9 cellular contexts compared by ENCODE assay signal in the genomic region with DNA sequence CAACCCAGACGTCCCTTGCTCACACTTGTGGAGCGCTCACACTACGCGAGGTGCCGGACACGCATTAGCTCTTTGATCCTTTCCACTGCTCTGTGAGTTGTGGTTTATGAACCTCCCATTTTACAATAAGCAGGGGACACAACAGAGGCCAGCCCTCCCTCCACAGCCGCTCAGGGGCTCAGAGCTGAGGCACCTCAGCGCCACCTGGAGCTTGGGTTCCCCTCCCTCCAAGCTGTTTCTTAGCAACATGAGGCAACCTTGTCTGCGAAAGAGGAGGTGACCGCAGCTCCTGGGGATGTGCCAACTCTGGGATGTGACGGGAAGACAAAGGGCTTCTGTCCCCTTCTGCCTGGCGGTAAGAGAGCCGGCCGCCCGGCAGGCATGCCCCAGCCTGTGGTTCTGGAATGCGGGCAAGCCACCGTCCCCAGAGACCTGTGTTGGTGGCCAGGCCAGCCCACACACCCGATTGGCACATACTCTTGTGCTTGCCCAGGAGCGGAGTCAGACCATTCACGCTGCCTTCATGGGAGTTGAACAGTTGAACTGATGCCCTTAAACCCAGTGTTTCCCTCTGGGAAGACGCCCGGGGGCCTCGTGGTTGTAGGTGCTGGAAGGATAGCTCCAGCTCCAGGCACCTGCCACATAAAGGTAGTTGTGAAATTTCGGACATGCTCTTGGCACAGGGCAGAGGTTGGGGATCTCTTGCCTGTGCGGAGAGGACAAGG. TPM values are rescaled to one million over a fixed set of nuclear protein-coding genes. Genes with fewer than 3 reads are reported as not detected.
DNase-seq lines count a peak whose midpoint lies in the region; ATAC-seq and TF ChIP-seq lines count a peak whose summit lies in the region.
"Had no signal": no experiment of that assay in that cellular context is flagged by ENCODE, and none has a peak within 500 bp of the region (broad histone marks: within the 10 kb centered on the region; RNA-seq: fewer than 3 reads in every experiment).

No MANE protein-coding gene starts in this region.

- H3K27me3 ChIP-seq in heart left ventricle (no peaks in the 10 kb centered on the region), skeletal muscle tissue (ENCODE audit: control insufficient read depth in 3 of 3, insufficient read depth in 3 of 3, low read length in 3 of 3) (no peaks in the 10 kb centered on the region)

- peaks cover 0 to 12% (median 0%) of the 10 kb centered on the region in 12 donors for H3K9me3 ChIP-seq in heart left ventricle
- H3K9me3 ChIP-seq in skeletal muscle tissue (ENCODE audit: control insufficient read depth in 3 of 3, low read length in 3 of 3), result peaks cover 0 to 4% (median 0%) of the 10 kb centered on the region in 3 donors

- no peaks in the 10 kb centered on the region for H3K36me3 ChIP-seq in heart left ventricle
- H3K36me3 ChIP-seq in skeletal muscle tissue (ENCODE audit: control insufficient read depth in 3 of 3, insufficient read depth in 3 of 3, low read length in 3 of 3), result no peaks in the 10 kb centered on the region

- ATAC-seq in heart left ventricle (peak in 3 of 4 donors; percentile 5 to 22 (median 7)), GM21619 (IDR thresholded peaks at IDR 0.05; ENCODE audit: unreplicated experiment) (no peak), HG02610 (IDR thresholded peaks at IDR 0.05; ENCODE audit: unreplicated experiment) (no peak)

- peak in 2 of 12 donors; percentile 6 to 7 for TF ChIP-seq CTCF in heart left ventricle (IDR thresholded peaks at IDR 0.05)

- 31 to 41% (median 35%) methylated on average over 20 to 25 of the region's 25 CpGs for WGBS in heart left ventricle, 4 donors

- H3K4me3 ChIP-seq in heart left ventricle (no peak overlapping the region), skeletal muscle tissue (ENCODE audit: low read length in 3 of 3) (peak overlapping the region in 2 of 3 donors; percentile 19 to 35)

- H3K27ac ChIP-seq in heart left ventricle (peak overlapping the region in 4 of 12 donors; percentile 15 to 94 (median 40)), skeletal muscle tissue (ENCODE audit: low read depth, low read length) (peak overlapping the region; percentile 82)
- H3K27ac ChIP-seq: parathyroid adenoma had no signal

- H3K4me1 ChIP-seq in heart left ventricle (peaks cover 0 to 64% (median 40%) of the 10 kb centered on the region in 12 donors), skeletal muscle tissue (ENCODE audit: control insufficient read depth in 3 of 3, insufficient read depth in 3 of 3, low read length in 3 of 3) (peaks cover 63 to 77% (median 76%) of the 10 kb centered on the region in 3 donors)
- H3K4me1 ChIP-seq: parathyroid adenoma had no signal

- intact Hi-C loops in heart left ventricle (cut with DNase I), result loop anchor here in 6 of 10 donors (2.0 to 10.0 kb wide), 5 partner anchors 37 to 59 kb away; a partner anchor contains a TSS

- peak; percentile 51 for DNase-seq in stimulated activated CD4-positive, alpha-beta T cell treated with anti-CD3 and anti-CD28 coated beads, Interleukin-15, amount 100 ng/mL, for 24 hours
- DNase-seq in stimulated activated CD4-positive, alpha-beta T cell treated with anti-CD3 and anti-CD28 coated beads, Interleukin-1b, Interleukin-23, amount 100 ng/mL, for 48 hours, result no peak
- DNase-seq in NCI-H510A (lab: John Stamatoyannopoulos, UW) (peak; percentile 88), heart left ventricle (peak in 4 of 5 donors; percentile 61 to 85 (median 70))
- peak; percentile 58 for DNase-seq in activated T-cell treated with anti-CD3 and anti-CD28 coated beads, Interleukin-2, amount 50 U/mL, for 1 hour

- peak overlapping the region; percentile 10 to 74 (median 54) for H3K9ac ChIP-seq in skeletal muscle tissue (ENCODE audit: low read depth in 1 of 3, low read length in 3 of 3)
- H3K9ac ChIP-seq: parathyroid adenoma had no signal

- TF ChIP-seq POLR2A in heart left ventricle (IDR thresholded peaks at IDR 0.05), result no peak

RNA-seq across cellular contexts. Expression of a gene that starts 44.5 kb away (rescaled TPM):
- total RNA-seq in heart left ventricle (10 to 100 TPM; 45.6 to 97.9 (median 62.3) TPM), skeletal muscle tissue (60.0 TPM)
- polyA plus RNA-seq in heart left ventricle, result 100 to 1,000 TPM in 1 of 2 donors, 10 to 100 TPM in 1; 68.5 to 112 TPM

Comparison
In these comparisons a context has a peak if more than half of its experiments do, and no peak if none do; other contexts are left out.
1. ATAC-seq: peak in heart left ventricle (3 of 4); none in GM21619 (single experiment) and HG02610 (single experiment).
2. H3K4me3 ChIP-seq: peak in skeletal muscle tissue (2 of 3); none in heart left ventricle (0 of 12).